ENCODE assay signal across 26 cellular contexts in the genomic region with DNA sequence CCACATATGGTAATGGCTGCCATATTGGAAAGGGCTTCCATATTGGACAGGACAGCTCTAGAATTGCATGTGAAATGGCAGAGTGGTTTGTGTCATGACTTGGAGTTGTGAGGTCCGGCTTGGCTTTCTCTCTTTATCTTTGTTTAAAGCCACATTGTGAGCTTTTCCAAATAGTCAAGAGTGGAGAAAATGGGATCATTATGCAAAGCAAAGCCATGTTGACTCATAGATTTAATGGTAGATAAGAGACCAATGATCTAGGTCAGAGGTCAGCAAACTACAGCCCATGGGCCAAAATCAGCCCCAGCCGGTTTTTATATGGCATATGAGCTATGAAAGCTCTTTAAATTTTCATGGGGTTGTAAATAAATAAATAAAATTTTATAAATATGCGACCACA.
"Had no signal": no experiment of that assay in that cellular context is flagged by ENCODE, and none has a peak within 500 bp of the region (broad histone marks: within the 10 kb centered on the region; RNA-seq: fewer than 3 reads in every experiment).

No MANE protein-coding gene starts in this region.

- H3K27me3 ChIP-seq: ascending aorta, SJSA1 had no signal

- H3K4me3 Mint-ChIP-seq: activated CD8-positive, alpha-beta T cell treated with anti-CD3 and anti-CD28 coated beads, Interleukin-2, amount 10 ng/mL, durations not matched to agents 7 days and 5 days; activated naive CD8-positive, alpha-beta T cell treated with anti-CD3 and anti-CD28 coated beads, Interleukin-2, amount 50 U/mL, for 24 hours; brain; T-helper 17 cell; WTC11 had no signal

- H3K36me3 Mint-ChIP-seq: activated naive CD4-positive, alpha-beta T cell treated with anti-CD3 and anti-CD28 coated beads, Interleukin-2, amount 50 U/mL, for 72 hours; brain had no signal

- H3K9me3 Mint-ChIP-seq: activated naive CD8-positive, alpha-beta T cell treated with anti-CD3 and anti-CD28 coated beads, Interleukin-2, amount 50 U/mL, for 24 hours had no signal

- H3K4me1 Mint-ChIP-seq: brain had no signal

- H3K36me3 ChIP-seq: ascending aorta, SJSA1 had no signal

- H3K4me3 ChIP-seq: ascending aorta, SJSA1 had no signal

- H3K27me3 Mint-ChIP-seq: activated naive CD8-positive, alpha-beta T cell treated with anti-CD3 and anti-CD28 coated beads, Interleukin-2, amount 50 U/mL, for 24 hours; T-helper 17 cell had no signal

- H3K4me1 ChIP-seq: ascending aorta had no signal

- H3K9me3 ChIP-seq: ascending aorta, SJSA1 had no signal

- H3K27ac Mint-ChIP-seq: activated CD8-positive, alpha-beta T cell treated with anti-CD3 and anti-CD28 coated beads, Interleukin-2, amount 10 ng/mL, durations not matched to agents 7 days and 5 days; activated naive CD4-positive, alpha-beta T cell treated with anti-CD3 and anti-CD28 coated beads, Interleukin-2, amount 50 U/mL, for 72 hours; activated naive CD8-positive, alpha-beta T cell treated with anti-CD3 and anti-CD28 coated beads, Interleukin-2, amount 50 U/mL, for 24 hours; brain; T-helper 17 cell; WTC11 had no signal

- DNase-seq: activated CD4-positive, alpha-beta T cell treated with anti-CD3 and anti-CD28 coated beads for 48 hours; activated CD4-positive, alpha-beta T cell treated with anti-CD3 and anti-CD28 coated beads, Interleukin-2, amount 50 U/mL, for 4 hours; activated CD4-positive, CD25-positive, alpha-beta regulatory T cell treated with anti-CD3 and anti-CD28 coated beads, Interleukin-2, amount 50 U/mL, for 72 hours; activated CD8-positive, alpha-beta memory T cell treated with anti-CD3 and anti-CD28 coated beads, Interleukin-2, amount 50 U/mL, for 48 hours; activated CD8-positive, alpha-beta T cell treated with anti-CD3 and anti-CD28 coated beads, Interleukin-2, amount 10 ng/mL, durations not matched to agents 7 days and 5 days; activated effector memory CD4-positive, alpha-beta T cell treated with anti-CD3 and anti-CD28 coated beads, Interleukin-2, amount 50 U/mL, for 16 hours; activated naive CD4-positive, alpha-beta T cell treated with Interleukin-2 at 50 U/mL for 16 hours; activated naive CD8-positive, alpha-beta T cell treated with anti-CD3 and anti-CD28 coated beads, Interleukin-2, amount 50 U/mL, for 24 hours; activated T-cell treated with anti-CD3 and anti-CD28 coated beads, Interleukin-2, amount 50 U/mL, for 1 hour; amniotic stem cell; NCI-H1436 treated with DMSO at 0.1 percent for 48 hours; NCI-H187; NCI-H2081; NCI-H510A treated with DMSO at 0.1 percent for 48 hours; NCI-H69; NK-92 treated with Interleukin-12 subunit alpha and Interleukin-12 subunit beta, amount 100 ng/mL, for 24 hours; OCI-M1; SHP77; SW 1271; T-helper 17 cell; T-helper 9 cell had no signal
